ENCODE assay signal across 12 cellular contexts in the genomic region with DNA sequence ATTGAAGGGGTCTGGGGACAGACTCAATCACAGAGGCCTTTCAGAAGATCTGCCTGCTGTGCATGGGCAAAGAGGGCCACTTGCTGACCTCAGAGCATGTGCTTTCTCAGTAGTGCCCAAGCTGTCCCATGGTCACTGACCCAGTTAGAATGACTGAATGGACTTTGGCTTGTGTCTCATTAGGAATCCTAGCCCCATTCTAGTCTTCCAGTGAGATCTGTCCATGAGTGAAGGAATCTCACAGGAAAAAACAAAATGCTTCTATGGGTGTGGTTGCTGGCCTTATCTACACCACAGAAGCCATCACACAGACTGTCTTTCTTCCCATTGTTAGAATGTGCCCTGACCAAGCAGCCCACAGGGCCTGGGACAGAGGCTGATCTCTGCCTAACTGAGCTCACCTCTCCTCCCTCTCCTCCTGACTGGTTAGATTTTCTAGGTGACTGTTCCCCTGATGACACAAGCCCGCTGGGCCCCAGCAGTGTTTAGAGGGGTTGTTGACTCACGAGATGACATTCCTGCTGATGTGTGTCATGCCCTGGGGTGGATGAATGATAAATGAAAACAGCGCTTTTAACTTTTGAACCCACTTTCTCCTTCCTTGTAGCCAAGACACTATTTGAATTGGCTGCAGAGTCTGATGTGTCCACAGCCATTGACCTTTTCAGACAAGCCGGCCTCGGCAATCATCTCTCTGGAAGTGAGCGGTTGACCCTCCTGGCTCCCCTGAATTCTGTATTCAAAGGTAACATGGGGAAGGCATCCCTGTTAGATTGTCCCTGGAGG. TPM values are rescaled to one million over a fixed set of nuclear protein-coding genes. Genes with fewer than 3 reads are reported as not detected.
DNase-seq lines count a peak whose midpoint lies in the region; ATAC-seq and TF ChIP-seq lines count a peak whose summit lies in the region.
"Had no signal": no experiment of that assay in that cellular context is flagged by ENCODE, and none has a peak within 500 bp of the region (broad histone marks: within the 10 kb centered on the region; RNA-seq: fewer than 3 reads in every experiment).

No MANE protein-coding gene starts in this region.

- H3K27ac ChIP-seq in HUES48 (ENCODE audit: low read depth, low read length) (peak overlapping the region; percentile 46), liver (ENCODE audit: low read depth in 1 of 2, low read length in 2 of 2) (peak overlapping the region; percentile 91 to 93)
- H3K27ac ChIP-seq: C4-2B had no signal

- no peak overlapping the region for H3K4me3 ChIP-seq in HUES48 (ENCODE audit: low read depth, low read length)
- no peak overlapping the region for H3K4me3 ChIP-seq in cardiac fibroblast (replicated peaks in 1 of 2; ENCODE audit: low read depth in 2 of 2, low read length in 2 of 2)
- H3K4me3 ChIP-seq in liver (ENCODE audit: low read depth in 1 of 3, low read length in 3 of 3), result no peak overlapping the region

- H3K36me3 ChIP-seq in HUES48 (ENCODE audit: control insufficient read depth, insufficient read depth, low read length) (no peaks in the 10 kb centered on the region), liver (ENCODE audit: control insufficient read depth in 4 of 4, insufficient read depth in 3 of 4, low read depth in 1 of 4, low read length in 3 of 4) (peaks cover 0 to 11% (median 10%) of the 10 kb centered on the region in 4 donors)

- peak; percentile 47 to 55 for TF ChIP-seq RAD21 in liver (IDR thresholded peaks at IDR 0.05)

- no peak for ATAC-seq in GM21723 (IDR thresholded peaks at IDR 0.05; ENCODE audit: unreplicated experiment)

- TF ChIP-seq CTCF in cardiac fibroblast (IDR thresholded peaks at IDR 0.05; ENCODE audit: low read depth, low read length) (no peak), liver (IDR thresholded peaks at IDR 0.05; ENCODE audit: low read depth, low read length, missing input control) (no peak)

- DNase-seq in 8988T (peak; percentile 64), cardiac fibroblast (ENCODE audit: low read depth in 2 of 2) (peak; percentile 81 to 98), Ammon's horn (ENCODE audit: low spot score) (no peak), NCI-H2227 treated with DMSO at 0.1 percent for 48 hours (lab: John Stamatoyannopoulos, UW) (no peak), MV-4-11 (lab: John Stamatoyannopoulos, UW) (no peak)
- DNase-seq: activated gamma-delta T cell, naive B cell, NCI-H187 treated with DMSO at 0.1 percent for 48 hours had no signal

- 30% methylated on average over 6 of the region's 6 CpGs for WGBS in liver

- H3K9ac ChIP-seq in HUES48 (ENCODE audit: low read depth, low read length) (no peak overlapping the region), liver (ENCODE audit: low read depth in 1 of 2, low read length in 2 of 2) (peak overlapping the region; percentile 18 to 42)

- no peaks in the 10 kb centered on the region for H3K27me3 ChIP-seq in HUES48 (ENCODE audit: control insufficient read depth, insufficient read depth, low read length)
- no peaks in the 10 kb centered on the region for H3K27me3 ChIP-seq in liver (ENCODE audit: control insufficient read depth in 4 of 4, insufficient read depth in 4 of 4, low read length in 3 of 4)

- peaks cover 11% of the 10 kb centered on the region for H3K4me1 ChIP-seq in HUES48 (ENCODE audit: control insufficient read depth, insufficient read depth, low read length)
- peaks cover 22 to 52% (median 28%) of the 10 kb centered on the region in 4 donors for H3K4me1 ChIP-seq in liver (ENCODE audit: control insufficient read depth in 4 of 4, insufficient read depth in 4 of 4, low read length in 3 of 4)

- H3K9me3 ChIP-seq in HUES48 (ENCODE audit: control insufficient read depth, insufficient read depth, low read length), result no peaks in the 10 kb centered on the region
- no peaks in the 10 kb centered on the region for H3K9me3 ChIP-seq in liver (ENCODE audit: control insufficient read depth in 4 of 4, low read length in 3 of 4)

TF ChIP-seq in liver, 16 proteins besides CTCF, POLR2A, EP300 and RAD21:
- TF ChIP-seq FOXA2 (IDR thresholded peaks at IDR 0.05), result peak; percentile 97
- peak; percentile 99 for TF ChIP-seq SP1 (IDR thresholded peaks at IDR 0.05)
- TF ChIP-seq, protein P1, sequence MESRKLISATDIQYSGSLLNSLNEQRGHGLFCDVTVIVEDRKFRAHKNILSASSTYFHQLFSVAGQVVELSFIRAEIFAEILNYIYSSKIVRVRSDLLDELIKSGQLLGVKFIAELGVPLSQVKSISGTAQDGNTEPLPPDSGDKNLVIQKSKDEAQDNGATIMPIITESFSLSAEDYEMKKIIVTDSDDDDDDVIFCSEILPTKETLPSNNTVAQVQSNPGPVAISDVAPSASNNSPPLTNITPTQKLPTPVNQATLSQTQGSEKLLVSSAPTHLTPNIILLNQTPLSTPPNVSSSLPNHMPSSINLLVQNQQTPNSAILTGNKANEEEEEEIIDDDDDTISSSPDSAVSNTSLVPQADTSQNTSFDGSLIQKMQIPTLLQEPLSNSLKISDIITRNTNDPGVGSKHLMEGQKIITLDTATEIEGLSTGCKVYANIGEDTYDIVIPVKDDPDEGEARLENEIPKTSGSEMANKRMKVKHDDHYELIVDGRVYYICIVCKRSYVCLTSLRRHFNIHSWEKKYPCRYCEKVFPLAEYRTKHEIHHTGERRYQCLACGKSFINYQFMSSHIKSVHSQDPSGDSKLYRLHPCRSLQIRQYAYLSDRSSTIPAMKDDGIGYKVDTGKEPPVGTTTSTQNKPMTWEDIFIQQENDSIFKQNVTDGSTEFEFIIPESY (IDR thresholded peaks at IDR 0.05), result no peak
- peak; percentile 83 for TF ChIP-seq YY1 (IDR thresholded peaks at IDR 0.05)
- TF ChIP-seq HNF4G (IDR thresholded peaks at IDR 0.05), result peak; percentile 84
- peak in 1 of 2 donors; percentile 46 for TF ChIP-seq GABPA (IDR thresholded peaks at IDR 0.05 in 1 of 2, conservative IDR thresholded peaks at IDR 0.05 in 1 of 2)
- TF ChIP-seq EGR1 (IDR thresholded peaks at IDR 0.05; ENCODE audit: low read depth in 2 of 2), result peak in 1 of 2 donors; percentile 53
- TF ChIP-seq JUND (IDR thresholded peaks at IDR 0.05), result peak; percentile 99
- peak; percentile 42 for TF ChIP-seq NR2F2 (IDR thresholded peaks at IDR 0.05)
- peak; percentile 96 to 98 for TF ChIP-seq RXRA (IDR thresholded peaks at IDR 0.05)
- TF ChIP-seq, protein P2, sequence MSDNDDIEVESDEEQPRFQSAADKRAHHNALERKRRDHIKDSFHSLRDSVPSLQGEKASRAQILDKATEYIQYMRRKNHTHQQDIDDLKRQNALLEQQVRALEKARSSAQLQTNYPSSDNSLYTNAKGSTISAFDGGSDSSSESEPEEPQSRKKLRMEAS (IDR thresholded peaks at IDR 0.05), result no peak
- TF ChIP-seq FOXA1 (IDR thresholded peaks at IDR 0.05), result peak; percentile 97
- peak; percentile 77 to 87 for TF ChIP-seq HNF4A (conservative IDR thresholded peaks at IDR 0.05)
- TF ChIP-seq, protein P3, sequence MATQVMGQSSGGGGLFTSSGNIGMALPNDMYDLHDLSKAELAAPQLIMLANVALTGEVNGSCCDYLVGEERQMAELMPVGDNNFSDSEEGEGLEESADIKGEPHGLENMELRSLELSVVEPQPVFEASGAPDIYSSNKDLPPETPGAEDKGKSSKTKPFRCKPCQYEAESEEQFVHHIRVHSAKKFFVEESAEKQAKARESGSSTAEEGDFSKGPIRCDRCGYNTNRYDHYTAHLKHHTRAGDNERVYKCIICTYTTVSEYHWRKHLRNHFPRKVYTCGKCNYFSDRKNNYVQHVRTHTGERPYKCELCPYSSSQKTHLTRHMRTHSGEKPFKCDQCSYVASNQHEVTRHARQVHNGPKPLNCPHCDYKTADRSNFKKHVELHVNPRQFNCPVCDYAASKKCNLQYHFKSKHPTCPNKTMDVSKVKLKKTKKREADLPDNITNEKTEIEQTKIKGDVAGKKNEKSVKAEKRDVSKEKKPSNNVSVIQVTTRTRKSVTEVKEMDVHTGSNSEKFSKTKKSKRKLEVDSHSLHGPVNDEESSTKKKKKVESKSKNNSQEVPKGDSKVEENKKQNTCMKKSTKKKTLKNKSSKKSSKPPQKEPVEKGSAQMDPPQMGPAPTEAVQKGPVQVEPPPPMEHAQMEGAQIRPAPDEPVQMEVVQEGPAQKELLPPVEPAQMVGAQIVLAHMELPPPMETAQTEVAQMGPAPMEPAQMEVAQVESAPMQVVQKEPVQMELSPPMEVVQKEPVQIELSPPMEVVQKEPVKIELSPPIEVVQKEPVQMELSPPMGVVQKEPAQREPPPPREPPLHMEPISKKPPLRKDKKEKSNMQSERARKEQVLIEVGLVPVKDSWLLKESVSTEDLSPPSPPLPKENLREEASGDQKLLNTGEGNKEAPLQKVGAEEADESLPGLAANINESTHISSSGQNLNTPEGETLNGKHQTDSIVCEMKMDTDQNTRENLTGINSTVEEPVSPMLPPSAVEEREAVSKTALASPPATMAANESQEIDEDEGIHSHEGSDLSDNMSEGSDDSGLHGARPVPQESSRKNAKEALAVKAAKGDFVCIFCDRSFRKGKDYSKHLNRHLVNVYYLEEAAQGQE (IDR thresholded peaks at IDR 0.05), result peak; percentile 77
- TF ChIP-seq TAF1 (conservative IDR thresholded peaks at IDR 0.05), result no peak
- TF ChIP-seq, protein P4, sequence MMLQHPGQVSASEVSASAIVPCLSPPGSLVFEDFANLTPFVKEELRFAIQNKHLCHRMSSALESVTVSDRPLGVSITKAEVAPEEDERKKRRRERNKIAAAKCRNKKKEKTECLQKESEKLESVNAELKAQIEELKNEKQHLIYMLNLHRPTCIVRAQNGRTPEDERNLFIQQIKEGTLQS (IDR thresholded peaks at IDR 0.05), result peak; percentile 97

RNA-seq across cellular contexts. Expression of a gene that starts 24.7 kb away (rescaled TPM):
- total RNA-seq in liver, result 100 to 1,000 TPM in 1 of 2 donors, 10 to 100 TPM in 1; 45.2 to 144 TPM
- 10 to 100 TPM; 33.7 to 43.0 TPM for polyA plus RNA-seq in liver

Comparison
In these comparisons a context has a peak if more than half of its experiments do, and no peak if none do; other contexts are left out.
1. DNase-seq: peak in 8988T (single experiment) and cardiac fibroblast (2 of 2); none in Ammon's horn (single experiment), NCI-H2227 treated with DMSO at 0.1 percent for 48 hours (single experiment) and MV-4-11 (single experiment).